Comparison of ENCODE assay signal across 14 cellular contexts in the genomic region with DNA sequence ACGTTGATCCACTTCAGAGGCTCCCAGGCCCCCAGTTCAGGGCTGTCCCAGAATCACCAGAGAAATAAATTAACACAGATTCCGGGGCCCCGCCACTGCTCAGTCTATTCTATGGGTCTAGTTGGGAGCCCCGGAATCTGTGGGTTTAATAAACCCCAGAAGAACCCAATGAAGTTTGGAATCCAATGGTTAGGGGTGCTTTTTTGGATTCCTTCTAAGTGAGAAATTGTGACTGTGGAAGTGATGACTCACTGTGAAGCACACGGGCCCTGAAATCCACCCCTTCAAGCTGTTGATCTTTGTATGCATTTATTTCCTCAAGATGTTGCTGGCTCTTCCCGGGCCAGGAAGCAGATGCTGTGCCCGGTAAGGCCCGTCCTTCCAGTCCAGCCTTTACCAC. TPM values are rescaled to one million over a fixed set of nuclear protein-coding genes. Genes with fewer than 3 reads are reported as not detected.
DNase-seq lines count a peak whose midpoint lies in the region; ATAC-seq, FAIRE-seq and TF ChIP-seq lines count a peak whose summit lies in the region.
"Had no signal": no experiment of that assay in that cellular context is flagged by ENCODE, and none has a peak within 500 bp of the region (broad histone marks: within the 10 kb centered on the region; RNA-seq: fewer than 3 reads in every experiment).

No MANE protein-coding gene starts in this region.

- no peaks in the 10 kb centered on the region for H3K36me3 ChIP-seq in astrocyte (ENCODE audit: insufficient read depth, low read length)

- H3K9me3 ChIP-seq in AG04450 (ENCODE audit: control insufficient read depth, insufficient read depth, low read length) (no peaks in the 10 kb centered on the region; the same call in 1 of the 2 replicates), astrocyte (ENCODE audit: insufficient read depth, low read depth, low read length) (no peaks in the 10 kb centered on the region)

- peak; percentile 12 for ATAC-seq in HG03432 (IDR thresholded peaks at IDR 0.05; ENCODE audit: unreplicated experiment)
- ATAC-seq in GM21423 (IDR thresholded peaks at IDR 0.05; ENCODE audit: unreplicated experiment): no peak

- no peaks in the 10 kb centered on the region for H3K27me3 ChIP-seq in AG04450 (ENCODE audit: control insufficient read depth, insufficient read depth, low read length)
- peaks cover 8% of the 10 kb centered on the region for H3K27me3 ChIP-seq in astrocyte (ENCODE audit: insufficient read depth, low read length)

- H3K4me1 Mint-ChIP-seq in astrocyte (ENCODE audit: low read depth, unreplicated experiment): peaks cover 2% of the 10 kb centered on the region
- H3K4me1 Mint-ChIP-seq in activated naive CD8-positive, alpha-beta T cell treated with anti-CD3 and anti-CD28 coated beads for 36 hours: no peaks in the 10 kb centered on the region
- H3K4me1 Mint-ChIP-seq: naive B cell, T-cell had no signal

- H3K4me2 ChIP-seq in astrocyte (ENCODE audit: low read length): peak overlapping the region; percentile 32

- H3K9ac ChIP-seq in astrocyte (ENCODE audit: low read length): no peak overlapping the region

- peak overlapping the region; percentile 18 for H3K27ac Mint-ChIP-seq in astrocyte (ENCODE audit: unreplicated experiment)
- H3K27ac Mint-ChIP-seq in activated naive CD8-positive, alpha-beta T cell treated with anti-CD3 and anti-CD28 coated beads for 36 hours: no peak overlapping the region
- H3K27ac Mint-ChIP-seq: activated CD4-positive, alpha-beta memory T cell treated with anti-CD3 and anti-CD28 coated beads for 36 hours; effector memory CD8-positive, alpha-beta T cell; T-cell had no signal

- H3K4me3 Mint-ChIP-seq in astrocyte (ENCODE audit: unreplicated experiment): no peak overlapping the region
- H3K4me3 Mint-ChIP-seq in activated naive CD8-positive, alpha-beta T cell treated with anti-CD3 and anti-CD28 coated beads for 36 hours: no peak overlapping the region
- H3K4me3 Mint-ChIP-seq: activated CD4-positive, alpha-beta memory T cell treated with anti-CD3 and anti-CD28 coated beads for 36 hours; effector memory CD8-positive, alpha-beta T cell; naive B cell; T-cell had no signal

- H3K4me1 ChIP-seq in astrocyte (ENCODE audit: insufficient read depth, low read length): peaks cover 10% of the 10 kb centered on the region

- POLR2A ChIA-PET in AG04450 (lab: Yijun Ruan, JAX): no interaction called here

- no peak for FAIRE-seq in astrocyte (lab: Jason Lieb, UNC)

- peaks cover 5% of the 10 kb centered on the region for H3K27me3 Mint-ChIP-seq in astrocyte (ENCODE audit: low read depth, unreplicated experiment)
- no peaks in the 10 kb centered on the region for H3K27me3 Mint-ChIP-seq in activated naive CD8-positive, alpha-beta T cell treated with anti-CD3 and anti-CD28 coated beads for 36 hours
- H3K27me3 Mint-ChIP-seq: activated CD4-positive, alpha-beta memory T cell treated with anti-CD3 and anti-CD28 coated beads for 36 hours had no signal

- DNase-seq in AG04450 (ENCODE audit: low read depth, low spot score): peak; percentile 8
- DNase-seq in astrocyte (ENCODE audit: low read depth): peak; percentile 61
- DNase-seq in glomerular endothelial cell (ENCODE audit: extremely low read depth, low read depth, low spot score): peak; percentile 48
- no peak for DNase-seq in UCSD-AML1 (lab: John Stamatoyannopoulos, UW; ENCODE audit: unreplicated experiment)
- DNase-seq in stimulated activated CD4-positive, alpha-beta T cell treated with anti-CD3 and anti-CD28 coated beads, Interleukin-12 subunit alpha, Interleukin-12 subunit beta, amount 100 ng/mL, for 4 hours: no peak
- no peak for DNase-seq in activated naive CD8-positive, alpha-beta T cell treated with anti-CD3 and anti-CD28 coated beads for 36 hours
- DNase-seq: NCI-H187 treated with DMSO at 0.1 percent for 48 hours had no signal

- H3K4me3 ChIP-seq in AG04450 (ENCODE audit: low read depth, low read length): no peak overlapping the region
- no peak overlapping the region for H3K4me3 ChIP-seq in astrocyte (ENCODE audit: insufficient read depth, low read depth, low read length)

- peak overlapping the region; percentile 54 for H2AFZ ChIP-seq in astrocyte (ENCODE audit: low read depth, low read length)

- H4K20me1 ChIP-seq in astrocyte (ENCODE audit: insufficient read depth, low read length): no peaks in the 10 kb centered on the region

- no peaks in the 10 kb centered on the region for H3K9me3 Mint-ChIP-seq in astrocyte (ENCODE audit: unreplicated experiment)
- no peaks in the 10 kb centered on the region for H3K9me3 Mint-ChIP-seq in activated naive CD8-positive, alpha-beta T cell treated with anti-CD3 and anti-CD28 coated beads for 36 hours
- H3K9me3 Mint-ChIP-seq: activated CD4-positive, alpha-beta memory T cell treated with anti-CD3 and anti-CD28 coated beads for 36 hours; effector memory CD8-positive, alpha-beta T cell; T-cell had no signal

- H3K79me2 ChIP-seq in astrocyte (ENCODE audit: insufficient read depth, low read length): no peaks in the 10 kb centered on the region

- CTCF ChIA-PET in AG04450 (lab: Charles Lee): interaction anchor here (0.5 to 6.2 kb wide), 12 partner anchors 9 to 1341 kb away, joined by 3 to 141 read pairs (median 6); no protein-coding TSS in a partner anchor

- H3K36me3 Mint-ChIP-seq in astrocyte (ENCODE audit: low read depth, unreplicated experiment): no peaks in the 10 kb centered on the region
- no peaks in the 10 kb centered on the region for H3K36me3 Mint-ChIP-seq in activated naive CD8-positive, alpha-beta T cell treated with anti-CD3 and anti-CD28 coated beads for 36 hours
- H3K36me3 Mint-ChIP-seq: activated CD4-positive, alpha-beta memory T cell treated with anti-CD3 and anti-CD28 coated beads for 36 hours; naive B cell; T-cell had no signal

- H3K27ac ChIP-seq in AG04450 (ENCODE audit: low read depth, low read length) (peak overlapping the region; percentile 21), astrocyte (ENCODE audit: low read depth, low read length) (no peak overlapping the region)
- H3K27ac ChIP-seq: C4-2B had no signal

- no peak for TF ChIP-seq CTCF in AG04450 (IDR thresholded peaks at IDR 0.05; ENCODE audit: low read depth, low read length)
- no peak for TF ChIP-seq CTCF in astrocyte (IDR thresholded peaks at IDR 0.05; ENCODE audit: insufficient read depth, low read depth, low read length)

RNA-seq across cellular contexts. Expression of a gene that starts 57.3 kb away (rescaled TPM):
- polyA plus RNA-seq in AG04450 (2011; rRNA removed): 0.73 and 0.74 TPM in 2 replicates
- polyA minus RNA-seq in AG04450 (2011; rRNA and poly(A)+ RNA removed): 0.41 and 0.56 TPM in 2 replicates
- total RNA-seq in astrocyte (0.29 and 0.30 TPM in 2 replicates), glomerular endothelial cell (under 0.01 TPM in 2 replicates)
- under 1 TPM; 0.36 to 0.41 TPM for total RNA-seq in activated naive CD8-positive, alpha-beta T cell treated with anti-CD3 and anti-CD28 coated beads for 36 hours
- total RNA-seq: T-cell had no signal

Comparison
In these comparisons a context has a peak if more than half of its experiments do, and no peak if none do; other contexts are left out.
1. DNase-seq: peak in AG04450 (single experiment), astrocyte (single experiment) and glomerular endothelial cell (single experiment); none in UCSD-AML1 (single experiment), stimulated activated CD4-positive, alpha-beta T cell treated with anti-CD3 and anti-CD28 coated beads, Interleukin-12 subunit alpha, Interleukin-12 subunit beta, amount 100 ng/mL, for 4 hours (single experiment) and activated naive CD8-positive, alpha-beta T cell treated with anti-CD3 and anti-CD28 coated beads for 36 hours (single experiment).